15 cellular contexts compared by ENCODE assay signal in the genomic region with DNA sequence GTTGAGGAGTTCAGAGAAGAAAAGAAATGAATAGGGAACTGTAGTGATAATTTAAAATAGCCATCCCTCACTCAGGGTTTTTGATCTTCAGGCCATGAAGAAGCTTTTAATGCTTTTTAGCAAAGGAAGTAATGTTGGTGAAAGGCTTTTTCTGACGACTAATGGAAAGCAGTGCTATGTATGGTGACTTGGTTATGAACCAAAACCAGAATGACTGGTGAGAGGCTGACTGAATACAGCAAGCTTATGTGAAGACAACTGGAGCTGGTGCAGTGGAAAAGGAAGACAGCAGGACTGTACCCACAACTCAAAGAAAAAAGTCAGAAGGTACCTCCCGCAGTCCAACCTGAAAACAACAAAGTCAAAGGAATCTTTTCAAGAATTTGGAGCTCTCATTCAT.
DNase-seq lines count a peak whose midpoint lies in the region; ATAC-seq and TF ChIP-seq lines count a peak whose summit lies in the region.
"Had no signal": no experiment of that assay in that cellular context is flagged by ENCODE, and none has a peak within 500 bp of the region (broad histone marks: within the 10 kb centered on the region; RNA-seq: fewer than 3 reads in every experiment).

No MANE protein-coding gene starts in this region.

- H3K9me3 Mint-ChIP-seq in stimulated activated naive CD8-positive, alpha-beta T cell treated with anti-CD3 and anti-CD28 coated beads, Interleukin-15, amount 100 ng/mL, for 72 hours: peaks cover 8 to 15% of the 10 kb centered on the region in 2 donors
- peaks cover 18% of the 10 kb centered on the region for H3K9me3 Mint-ChIP-seq in T-helper 2 cell treated with Interferon-gamma antibody and Interleukin-4, amounts not matched to agents 5 μg/mL and 100 μg/mL, for 36 hours
- H3K9me3 Mint-ChIP-seq in immature natural killer cell (no peaks in the 10 kb centered on the region), type B pancreatic cell (no peaks in the 10 kb centered on the region)

- H3K36me3 Mint-ChIP-seq in T-helper 2 cell treated with Interferon-gamma antibody and Interleukin-4, amounts not matched to agents 5 μg/mL and 100 μg/mL, for 36 hours (ENCODE audit: low read depth): peaks cover 63% of the 10 kb centered on the region
- H3K36me3 Mint-ChIP-seq in immature natural killer cell: peaks cover 0 to 28% (median 0%) of the 10 kb centered on the region in 3 donors
- peaks cover 23% of the 10 kb centered on the region for H3K36me3 Mint-ChIP-seq in type B pancreatic cell

- ATAC-seq in stimulated activated naive CD8-positive, alpha-beta T cell treated with anti-CD3 and anti-CD28 coated beads, Interleukin-15, amount 100 ng/mL, for 72 hours: peak; percentile 68
- no peak for ATAC-seq in stimulated activated naive CD8-positive, alpha-beta T cell treated with anti-CD3 and anti-CD28 coated beads, Interleukin-15, Interleukin-2, amounts not matched to agents 100 U/mL and 50 U/mL, for 24 hours
- ATAC-seq: Panc1, Right ventricle myocardium inferior had no signal

- H3K4me1 Mint-ChIP-seq in stimulated activated naive CD8-positive, alpha-beta T cell treated with anti-CD3 and anti-CD28 coated beads, Interleukin-15, amount 100 ng/mL, for 72 hours: peaks cover 36% of the 10 kb centered on the region
- H3K4me1 Mint-ChIP-seq in T-helper 2 cell treated with Interferon-gamma antibody and Interleukin-4, amounts not matched to agents 5 μg/mL and 100 μg/mL, for 36 hours (ENCODE audit: low read depth): peaks cover 28% of the 10 kb centered on the region
- H3K4me1 Mint-ChIP-seq in immature natural killer cell (peaks cover 25 to 48% of the 10 kb centered on the region in 2 donors), type B pancreatic cell (ENCODE audit: unreplicated experiment) (peaks cover 9% of the 10 kb centered on the region)

- no peak for TF ChIP-seq CTCF in type B pancreatic cell (conservative IDR thresholded peaks at IDR 0.05)

- DNase-seq in stimulated activated naive CD8-positive, alpha-beta T cell treated with anti-CD3 and anti-CD28 coated beads, Interleukin-15, amount 100 ng/mL, for 72 hours: no peak
- no peak for DNase-seq in stimulated activated naive CD8-positive, alpha-beta T cell treated with anti-CD3 and anti-CD28 coated beads, Interleukin-15, Interleukin-2, amounts not matched to agents 100 U/mL and 50 U/mL, for 24 hours
- no peak for DNase-seq in T-helper 2 cell treated with Interferon-gamma antibody and Interleukin-4, amounts not matched to agents 5 μg/mL and 100 μg/mL, for 36 hours (ENCODE audit: low spot score)
- DNase-seq in immature natural killer cell: no peak
- no peak for DNase-seq in type B pancreatic cell (ENCODE audit: extremely low spot score, unreplicated experiment)
- no peak for DNase-seq in cerebellar cortex (ENCODE audit: low spot score)
- no peak for DNase-seq in stimulated activated CD4-positive, alpha-beta T cell treated with anti-CD3 and anti-CD28 coated beads, Interleukin-1b, Interleukin-23, amount 100 ng/mL, for 48 hours
- DNase-seq in HK-2 (ENCODE audit: unreplicated experiment): no peak
- DNase-seq: ACHN, DMS 273 treated with DMSO at 0.1 percent for 48 hours, NCI-H1417, NCI-H1930, NCI-H2171 had no signal

- no peak overlapping the region for H3K4me3 Mint-ChIP-seq in stimulated activated naive CD8-positive, alpha-beta T cell treated with anti-CD3 and anti-CD28 coated beads, Interleukin-15, amount 100 ng/mL, for 72 hours
- H3K4me3 Mint-ChIP-seq in T-helper 2 cell treated with Interferon-gamma antibody and Interleukin-4, amounts not matched to agents 5 μg/mL and 100 μg/mL, for 36 hours: no peak overlapping the region
- H3K4me3 Mint-ChIP-seq in immature natural killer cell: peak overlapping the region in 3 of 5 donors; percentile 12 to 22 (median 15)
- no peak overlapping the region for H3K4me3 Mint-ChIP-seq in type B pancreatic cell

- H3K27me3 Mint-ChIP-seq in stimulated activated naive CD8-positive, alpha-beta T cell treated with anti-CD3 and anti-CD28 coated beads, Interleukin-15, amount 100 ng/mL, for 72 hours: no peaks in the 10 kb centered on the region
- no peaks in the 10 kb centered on the region for H3K27me3 Mint-ChIP-seq in T-helper 2 cell treated with Interferon-gamma antibody and Interleukin-4, amounts not matched to agents 5 μg/mL and 100 μg/mL, for 36 hours (ENCODE audit: low read depth)
- H3K27me3 Mint-ChIP-seq in immature natural killer cell (ENCODE audit: low read depth in 3 of 3) (no peaks in the 10 kb centered on the region), type B pancreatic cell (no peaks in the 10 kb centered on the region)

- no peak overlapping the region for H3K27ac Mint-ChIP-seq in stimulated activated naive CD8-positive, alpha-beta T cell treated with anti-CD3 and anti-CD28 coated beads, Interleukin-15, amount 100 ng/mL, for 72 hours
- H3K27ac Mint-ChIP-seq in T-helper 2 cell treated with Interferon-gamma antibody and Interleukin-4, amounts not matched to agents 5 μg/mL and 100 μg/mL, for 36 hours: peak overlapping the region; percentile 19
- H3K27ac Mint-ChIP-seq in immature natural killer cell: peak overlapping the region; percentile 61 to 81 (median 72)
- peak overlapping the region; percentile 58 for H3K27ac Mint-ChIP-seq in type B pancreatic cell

Comparison
In these comparisons a context has a peak if more than half of its experiments do, and no peak if none do; other contexts are left out.
1. H3K27ac Mint-ChIP-seq: peak in T-helper 2 cell treated with Interferon-gamma antibody and Interleukin-4, amounts not matched to agents 5 μg/mL and 100 μg/mL, for 36 hours (single experiment), immature natural killer cell (6 of 6) and type B pancreatic cell (single experiment); none in stimulated activated naive CD8-positive, alpha-beta T cell treated with anti-CD3 and anti-CD28 coated beads, Interleukin-15, amount 100 ng/mL, for 72 hours (0 of 2).
2. H3K4me3 Mint-ChIP-seq: peak in immature natural killer cell (3 of 5); none in stimulated activated naive CD8-positive, alpha-beta T cell treated with anti-CD3 and anti-CD28 coated beads, Interleukin-15, amount 100 ng/mL, for 72 hours (0 of 2), T-helper 2 cell treated with Interferon-gamma antibody and Interleukin-4, amounts not matched to agents 5 μg/mL and 100 μg/mL, for 36 hours (single experiment) and type B pancreatic cell (single experiment).